In genomic region chr20:41693136-41693979, GRCh38 we compare ENCODE assay signal across 1 cellular context.
A peak's percentile ranks its signal among the peaks of the same experiment; 100 is the strongest.
TF ChIP-seq lines count a peak whose summit lies in the region.

No MANE protein-coding gene starts in this region.

TF ChIP-seq in WTC11, 78 proteins besides CTCF, POLR2A, EP300 and RAD21 (continued from another document):
- no peak for TF ChIP-seq E2F4 (CRISPR knock-in tag; IDR thresholded peaks at IDR 0.05; ENCODE audit: borderline replicate concordance, low read depth)
- no peak for TF ChIP-seq EMX1 (CRISPR knock-in tag; IDR thresholded peaks at IDR 0.05)
- peak; percentile 54; the same call in 1 of the 2 replicates for TF ChIP-seq ARID4B (CRISPR knock-in tag; IDR thresholded peaks at IDR 0.05; ENCODE audit: borderline replicate concordance)
- no peak for TF ChIP-seq OVOL2 (CRISPR knock-in tag; IDR thresholded peaks at IDR 0.05; ENCODE audit: borderline replicate concordance)
- no peak for TF ChIP-seq ATF6 (CRISPR knock-in tag; IDR thresholded peaks at IDR 0.05)
- no peak for TF ChIP-seq ZNF671 (CRISPR knock-in tag; IDR thresholded peaks at IDR 0.05)
- no peak for TF ChIP-seq CDX4 (CRISPR knock-in tag; IDR thresholded peaks at IDR 0.05; ENCODE audit: borderline replicate concordance)
- TF ChIP-seq SMAD3 (CRISPR knock-in tag; IDR thresholded peaks at IDR 0.05; ENCODE audit: borderline replicate concordance), result peak; percentile 55; the same call in 1 of the 2 replicates
- no peak for TF ChIP-seq ATF2 (CRISPR knock-in tag; IDR thresholded peaks at IDR 0.05; ENCODE audit: borderline replicate concordance, low read depth)
- no peak for TF ChIP-seq JAZF1 (CRISPR knock-in tag; IDR thresholded peaks at IDR 0.05)
- TF ChIP-seq ZNF138 (CRISPR knock-in tag; conservative IDR thresholded peaks at IDR 0.05), result no peak
- no peak for TF ChIP-seq NFATC4 (CRISPR knock-in tag; IDR thresholded peaks at IDR 0.05)
- no peak for TF ChIP-seq GTF2I (CRISPR knock-in tag; conservative IDR thresholded peaks at IDR 0.05)
- no peak for TF ChIP-seq NR2C2 (CRISPR knock-in tag; IDR thresholded peaks at IDR 0.05)
- TF ChIP-seq MAX (CRISPR knock-in tag; IDR thresholded peaks at IDR 0.05), result peak; percentile 71
